Comparison of ENCODE assay signal across 20 cellular contexts in genomic region chr9:91547076-91547475, GRCh38.
"Had no signal": no experiment of that assay in that cellular context is flagged by ENCODE, and none has a peak within 500 bp of the region (broad histone marks: within the 10 kb centered on the region; RNA-seq: fewer than 3 reads in every experiment).

No MANE protein-coding gene starts in this region.

- H3K4me1 ChIP-seq: heart left ventricle had no signal

- H3K9me3 ChIP-seq: heart left ventricle, thoracic aorta had no signal

- DNase-seq: activated B cell treated with CpG ODN at 0.5 μM for 24 hours; activated CD4-positive, alpha-beta T cell treated with anti-CD3 and anti-CD28 coated beads for 36 hours; activated CD8-positive, alpha-beta memory T cell treated with anti-CD3 and anti-CD28 coated beads, Interleukin-2, amount 10 ng/mL, durations not matched to agents 7 days and 5 days; activated CD8-positive, alpha-beta T cell treated with anti-CD3 and anti-CD28 coated beads, Interleukin-2, amount 10 ng/mL, durations not matched to agents 7 days and 5 days; activated naive CD8-positive, alpha-beta T cell treated with anti-CD3 and anti-CD28 coated beads, Interleukin-2, amount 50 U/mL, for 24 hours; activated T-cell treated with anti-CD3 and anti-CD28 coated beads, Interleukin-2, amount 50 U/mL, for 48 hours; amygdala; cortex of kidney; effector memory CD8-positive, alpha-beta T cell; heart left ventricle; left cardiac atrium; left ventricle myocardium superior; posterior cingulate gyrus; right cardiac atrium; stimulated activated CD4-positive, alpha-beta T cell treated with anti-CD3 and anti-CD28 coated beads, Interleukin-2, amount 100 ng/mL, for 48 hours; stimulated activated naive CD8-positive, alpha-beta T cell treated with anti-CD3 and anti-CD28 coated beads, Interleukin-15, Interleukin-2, amounts not matched to agents 100 U/mL and 50 U/mL, for 24 hours; T-helper 1 cell; trophoblast cell had no signal

- H3K36me3 ChIP-seq: heart left ventricle, thoracic aorta had no signal

- H3K27me3 ChIP-seq: heart left ventricle had no signal

- H3K27ac ChIP-seq: heart left ventricle, thoracic aorta had no signal

- H3K4me3 ChIP-seq: heart left ventricle, thoracic aorta had no signal

- ATAC-seq: activated CD4-positive, alpha-beta T cell treated with anti-CD3 and anti-CD28 coated beads for 36 hours; activated CD8-positive, alpha-beta memory T cell treated with anti-CD3 and anti-CD28 coated beads, Interleukin-2, amount 10 ng/mL, durations not matched to agents 7 days and 5 days; activated CD8-positive, alpha-beta T cell treated with anti-CD3 and anti-CD28 coated beads, Interleukin-2, amount 10 ng/mL, durations not matched to agents 7 days and 5 days; effector memory CD8-positive, alpha-beta T cell; heart left ventricle; left ventricle myocardium superior; natural killer cell treated with Interleukin-12 subunit alpha and Interleukin-12 subunit beta and Interleukin-15 and Interleukin-18, amount 100 ng/mL, for 72 hours; right cardiac atrium had no signal
